ENCODE assay signal across 2 cellular contexts in genomic region chr3:31106204-31106603, GRCh38.
TF ChIP-seq lines count a peak whose summit lies in the region.

No MANE protein-coding gene starts in this region.

TF ChIP-seq in SK-N-SH treated with all-trans-retinoic acid at 6 μM for 48 hours, 23 proteins besides CTCF, POLR2A, EP300 and RAD21:
- TF ChIP-seq, protein P1, sequence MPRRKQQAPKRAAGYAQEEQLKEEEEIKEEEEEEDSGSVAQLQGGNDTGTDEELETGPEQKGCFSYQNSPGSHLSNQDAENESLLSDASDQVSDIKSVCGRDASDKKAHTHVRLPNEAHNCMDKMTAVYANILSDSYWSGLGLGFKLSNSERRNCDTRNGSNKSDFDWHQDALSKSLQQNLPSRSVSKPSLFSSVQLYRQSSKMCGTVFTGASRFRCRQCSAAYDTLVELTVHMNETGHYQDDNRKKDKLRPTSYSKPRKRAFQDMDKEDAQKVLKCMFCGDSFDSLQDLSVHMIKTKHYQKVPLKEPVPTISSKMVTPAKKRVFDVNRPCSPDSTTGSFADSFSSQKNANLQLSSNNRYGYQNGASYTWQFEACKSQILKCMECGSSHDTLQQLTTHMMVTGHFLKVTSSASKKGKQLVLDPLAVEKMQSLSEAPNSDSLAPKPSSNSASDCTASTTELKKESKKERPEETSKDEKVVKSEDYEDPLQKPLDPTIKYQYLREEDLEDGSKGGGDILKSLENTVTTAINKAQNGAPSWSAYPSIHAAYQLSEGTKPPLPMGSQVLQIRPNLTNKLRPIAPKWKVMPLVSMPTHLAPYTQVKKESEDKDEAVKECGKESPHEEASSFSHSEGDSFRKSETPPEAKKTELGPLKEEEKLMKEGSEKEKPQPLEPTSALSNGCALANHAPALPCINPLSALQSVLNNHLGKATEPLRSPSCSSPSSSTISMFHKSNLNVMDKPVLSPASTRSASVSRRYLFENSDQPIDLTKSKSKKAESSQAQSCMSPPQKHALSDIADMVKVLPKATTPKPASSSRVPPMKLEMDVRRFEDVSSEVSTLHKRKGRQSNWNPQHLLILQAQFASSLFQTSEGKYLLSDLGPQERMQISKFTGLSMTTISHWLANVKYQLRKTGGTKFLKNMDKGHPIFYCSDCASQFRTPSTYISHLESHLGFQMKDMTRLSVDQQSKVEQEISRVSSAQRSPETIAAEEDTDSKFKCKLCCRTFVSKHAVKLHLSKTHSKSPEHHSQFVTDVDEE (CRISPR knock-in tag; IDR thresholded peaks at IDR 0.05), result no peak
- TF ChIP-seq BACH2 (CRISPR knock-in tag; IDR thresholded peaks at IDR 0.05; ENCODE audit: borderline replicate concordance) (no peak), RARB (CRISPR knock-in tag; IDR thresholded peaks at IDR 0.05) (no peak), ESRRG (CRISPR knock-in tag; IDR thresholded peaks at IDR 0.05) (no peak), PPARA (CRISPR knock-in tag; IDR thresholded peaks at IDR 0.05; ENCODE audit: borderline replicate concordance) (no peak), GLIS3 (CRISPR knock-in tag; IDR thresholded peaks at IDR 0.05) (no peak), ZC3H10 (CRISPR knock-in tag; IDR thresholded peaks at IDR 0.05) (no peak), ZFP3 (CRISPR knock-in tag; IDR thresholded peaks at IDR 0.05) (no peak), ARNTL (CRISPR knock-in tag; IDR thresholded peaks at IDR 0.05; ENCODE audit: borderline replicate concordance, low read depth) (no peak), ZNF70 (CRISPR knock-in tag; IDR thresholded peaks at IDR 0.05) (no peak), OSR1 (CRISPR knock-in tag; IDR thresholded peaks at IDR 0.05) (no peak), CSRNP3 (CRISPR knock-in tag; IDR thresholded peaks at IDR 0.05) (no peak), ZFP30 (CRISPR knock-in tag; IDR thresholded peaks at IDR 0.05) (no peak)
- TF ChIP-seq, protein P2, sequence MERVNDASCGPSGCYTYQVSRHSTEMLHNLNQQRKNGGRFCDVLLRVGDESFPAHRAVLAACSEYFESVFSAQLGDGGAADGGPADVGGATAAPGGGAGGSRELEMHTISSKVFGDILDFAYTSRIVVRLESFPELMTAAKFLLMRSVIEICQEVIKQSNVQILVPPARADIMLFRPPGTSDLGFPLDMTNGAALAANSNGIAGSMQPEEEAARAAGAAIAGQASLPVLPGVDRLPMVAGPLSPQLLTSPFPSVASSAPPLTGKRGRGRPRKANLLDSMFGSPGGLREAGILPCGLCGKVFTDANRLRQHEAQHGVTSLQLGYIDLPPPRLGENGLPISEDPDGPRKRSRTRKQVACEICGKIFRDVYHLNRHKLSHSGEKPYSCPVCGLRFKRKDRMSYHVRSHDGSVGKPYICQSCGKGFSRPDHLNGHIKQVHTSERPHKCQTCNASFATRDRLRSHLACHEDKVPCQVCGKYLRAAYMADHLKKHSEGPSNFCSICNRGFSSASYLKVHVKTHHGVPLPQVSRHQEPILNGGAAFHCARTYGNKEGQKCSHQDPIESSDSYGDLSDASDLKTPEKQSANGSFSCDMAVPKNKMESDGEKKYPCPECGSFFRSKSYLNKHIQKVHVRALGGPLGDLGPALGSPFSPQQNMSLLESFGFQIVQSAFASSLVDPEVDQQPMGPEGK (CRISPR knock-in tag; IDR thresholded peaks at IDR 0.05; ENCODE audit: borderline replicate concordance), result no peak
- TF ChIP-seq, protein P3, sequence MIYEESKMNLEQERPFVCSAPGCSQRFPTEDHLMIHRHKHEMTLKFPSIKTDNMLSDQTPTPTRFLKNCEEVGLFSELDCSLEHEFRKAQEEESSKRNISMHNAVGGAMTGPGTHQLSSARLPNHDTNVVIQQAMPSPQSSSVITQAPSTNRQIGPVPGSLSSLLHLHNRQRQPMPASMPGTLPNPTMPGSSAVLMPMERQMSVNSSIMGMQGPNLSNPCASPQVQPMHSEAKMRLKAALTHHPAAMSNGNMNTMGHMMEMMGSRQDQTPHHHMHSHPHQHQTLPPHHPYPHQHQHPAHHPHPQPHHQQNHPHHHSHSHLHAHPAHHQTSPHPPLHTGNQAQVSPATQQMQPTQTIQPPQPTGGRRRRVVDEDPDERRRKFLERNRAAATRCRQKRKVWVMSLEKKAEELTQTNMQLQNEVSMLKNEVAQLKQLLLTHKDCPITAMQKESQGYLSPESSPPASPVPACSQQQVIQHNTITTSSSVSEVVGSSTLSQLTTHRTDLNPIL (CRISPR knock-in tag; IDR thresholded peaks at IDR 0.05; ENCODE audit: low read depth), result no peak

TF ChIP-seq in SK-N-SH, 30 proteins besides CTCF, POLR2A, EP300 and RAD21 (continued from another document):
- TF ChIP-seq REST (IDR thresholded peaks at IDR 0.05; ENCODE audit: low read depth, low read length) (no peak), RXRA (IDR thresholded peaks at IDR 0.05; ENCODE audit: borderline replicate concordance, low read depth) (no peak), TCF12 (IDR thresholded peaks at IDR 0.05) (no peak), SMC3 (IDR thresholded peaks at IDR 0.05; ENCODE audit: low read depth, low read length) (no peak), SIN3A (IDR thresholded peaks at IDR 0.05; ENCODE audit: borderline replicate concordance, low read depth, low read length) (no peak), FOXM1 (IDR thresholded peaks at IDR 0.05; ENCODE audit: low read depth) (no peak), USF2 (IDR thresholded peaks at IDR 0.05; ENCODE audit: borderline replicate concordance, low read depth, low read length) (no peak)
- TF ChIP-seq, protein P4, sequence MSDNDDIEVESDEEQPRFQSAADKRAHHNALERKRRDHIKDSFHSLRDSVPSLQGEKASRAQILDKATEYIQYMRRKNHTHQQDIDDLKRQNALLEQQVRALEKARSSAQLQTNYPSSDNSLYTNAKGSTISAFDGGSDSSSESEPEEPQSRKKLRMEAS (IDR thresholded peaks at IDR 0.05; ENCODE audit: low read depth), result no peak
